1 cellular context compared by ENCODE assay signal in genomic region chr12:47818007-47818376, GRCh38.
TF ChIP-seq lines count a peak whose summit lies in the region.

No MANE protein-coding gene starts in this region.

TF ChIP-seq in HCT116, 20 proteins besides CTCF, POLR2A, EP300 and RAD21 (continued from another document):
- no peak for TF ChIP-seq ZBTB33 (IDR thresholded peaks at IDR 0.05; ENCODE audit: extremely low read depth, insufficient replicate concordance, low read length)
- TF ChIP-seq EGR1 (IDR thresholded peaks at IDR 0.05; ENCODE audit: low read depth) = no peak
- no peak for TF ChIP-seq POLR2AphosphoS5 (IDR thresholded peaks at IDR 0.05; ENCODE audit: low read depth, low read length)
- no peak for TF ChIP-seq SP1 (IDR thresholded peaks at IDR 0.05; ENCODE audit: low read depth)
- TF ChIP-seq SRF (IDR thresholded peaks at IDR 0.05; ENCODE audit: low read depth) = no peak
- TF ChIP-seq MAX (IDR thresholded peaks at IDR 0.05) = no peak
- TF ChIP-seq EZH2phosphoT487 (IDR thresholded peaks at IDR 0.05; ENCODE audit: borderline replicate concordance) = no peak
- TF ChIP-seq ZFX (IDR thresholded peaks at IDR 0.05) = no peak
- no peak for TF ChIP-seq SIN3A (IDR thresholded peaks at IDR 0.05; ENCODE audit: low read depth)
- TF ChIP-seq FOSL1 (IDR thresholded peaks at IDR 0.05; ENCODE audit: low read depth) = no peak
- TF ChIP-seq REST (IDR thresholded peaks at IDR 0.05; ENCODE audit: low read depth) = no peak
